Comparison of ENCODE assay signal across 18 cellular contexts in the genomic region with DNA sequence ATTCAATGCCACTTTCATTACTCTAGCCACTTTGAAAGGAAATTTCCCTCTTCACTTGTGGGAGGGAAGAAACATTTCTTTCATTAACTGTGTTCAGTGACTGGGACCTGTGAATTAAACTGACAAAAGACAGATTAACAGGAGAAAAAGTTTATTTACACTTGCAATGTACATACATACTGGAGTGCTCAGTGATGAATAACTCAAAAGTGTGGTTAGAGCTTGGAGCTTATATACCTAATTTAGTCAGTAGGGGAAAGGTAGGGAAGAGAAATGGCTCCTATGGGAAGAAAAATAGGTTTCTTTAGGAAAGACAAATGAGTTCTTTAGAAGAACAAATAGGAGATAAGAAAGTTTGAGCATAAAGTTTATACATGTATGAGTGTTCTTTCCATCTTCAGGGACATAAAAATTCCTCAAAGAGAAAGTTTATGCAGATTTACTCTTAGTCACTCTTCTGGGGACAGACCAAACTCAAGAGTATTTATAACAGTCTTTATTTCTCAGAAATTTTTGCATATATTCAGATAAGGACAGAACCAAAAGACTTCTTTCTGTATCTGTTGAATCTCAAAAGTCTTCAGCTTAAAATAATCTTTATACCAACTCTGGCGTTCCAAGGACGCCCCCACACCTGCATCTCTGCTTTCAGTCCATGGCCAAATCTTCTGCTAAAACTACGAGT.
A peak's percentile ranks its signal among the peaks of the same experiment; 100 is the strongest.
DNase-seq lines count a peak whose midpoint lies in the region; ATAC-seq and TF ChIP-seq lines count a peak whose summit lies in the region.
"Had no signal": no experiment of that assay in that cellular context is flagged by ENCODE, and none has a peak within 500 bp of the region (broad histone marks: within the 10 kb centered on the region; RNA-seq: fewer than 3 reads in every experiment).

No MANE protein-coding gene starts in this region.

- WGBS in stomach, 5 donors = 63 to 85% (median 75%) methylated on average over 3 of the region's 3 CpGs
- WGBS in trophoblast cell (ENCODE audit: extremely low coverage, insufficient coverage, insufficient read length) = no CpG with 5 or more reads among the region's 3 CpGs

- H3K4me3 ChIP-seq in stomach (no peak overlapping the region), trophoblast cell (ENCODE audit: low read depth, low read length) (no peak overlapping the region)

- H3K27ac ChIP-seq in stomach = peak overlapping the region in 3 of 5 donors; percentile 31 to 59 (median 33)
- no peak overlapping the region for H3K27ac ChIP-seq in trophoblast cell (ENCODE audit: low read depth, low read length)

- no peak for TF ChIP-seq POLR2A in stomach (IDR thresholded peaks at IDR 0.05)

- H3K9me3 ChIP-seq in stomach = no peaks in the 10 kb centered on the region
- H3K9me3 ChIP-seq in trophoblast cell (ENCODE audit: insufficient read depth, low read depth, low read length) = no peaks in the 10 kb centered on the region
- H3K9me3 ChIP-seq: Caco-2 had no signal

- no peaks in the 10 kb centered on the region for H3K36me3 ChIP-seq in stomach
- H3K36me3 ChIP-seq in trophoblast cell (ENCODE audit: control insufficient read depth in 1 of 2, insufficient read depth in 2 of 2, low read length in 2 of 2) = no peaks in the 10 kb centered on the region

- H2BK12ac ChIP-seq in trophoblast cell (ENCODE audit: low read length) = no peak overlapping the region

- H3K9ac ChIP-seq in trophoblast cell (ENCODE audit: low read length) = no peak overlapping the region

- H3K23ac ChIP-seq in trophoblast cell (ENCODE audit: low read length) = no peak overlapping the region

- H4K12ac ChIP-seq in trophoblast cell (ENCODE audit: low read depth, low read length) = no peak overlapping the region

- TF ChIP-seq CTCF in stomach (IDR thresholded peaks at IDR 0.05) = no peak

- no peak overlapping the region for H3K14ac ChIP-seq in trophoblast cell (ENCODE audit: low read length)

- H3K4me1 ChIP-seq in stomach (peaks cover 5 to 36% (median 16%) of the 10 kb centered on the region in 4 donors), trophoblast cell (ENCODE audit: control insufficient read depth in 1 of 2, insufficient read depth in 2 of 2, low read length in 2 of 2) (peaks cover 0 to 10% of the 10 kb centered on the region in 2 experiments)

- no peak overlapping the region for H4K8ac ChIP-seq in trophoblast cell (ENCODE audit: low read depth, low read length)

- ATAC-seq in esophagus mucosa (peak; percentile 64), HG03378 (IDR thresholded peaks at IDR 0.05; ENCODE audit: unreplicated experiment) (no peak)
- ATAC-seq: left cardiac atrium had no signal

- H4K91ac ChIP-seq in trophoblast cell (ENCODE audit: low read depth, low read length) = no peak overlapping the region

- H2AK5ac ChIP-seq in trophoblast cell (ENCODE audit: low read length) = no peak overlapping the region

- H3K79me1 ChIP-seq in trophoblast cell (ENCODE audit: low read length) = peaks cover 2% of the 10 kb centered on the region

- TF ChIP-seq EP300 in stomach (IDR thresholded peaks at IDR 0.05) = no peak

- no peaks in the 10 kb centered on the region for H3K79me2 ChIP-seq in trophoblast cell (ENCODE audit: control insufficient read depth, insufficient read depth, low read length, poor library complexity)

- no peak overlapping the region for H3K18ac ChIP-seq in trophoblast cell (ENCODE audit: low read length)

- intact Hi-C loops in stomach (cut with DNase I; ENCODE audit: low total_unique reads) = no loop called here

- H3K4ac ChIP-seq in trophoblast cell (ENCODE audit: low read depth, low read length) = no peak overlapping the region

- DNase-seq in stimulated activated CD4-positive, alpha-beta T cell treated with anti-CD3 and anti-CD28 coated beads, Interleukin-15, amount 100 ng/mL, for 24 hours = peak; percentile 31
- no peak for DNase-seq in stimulated activated CD4-positive, alpha-beta T cell treated with anti-CD3 and anti-CD28 coated beads, Interleukin-4, amount 100 ng/mL, for 1 hour
- peak; percentile 18 for DNase-seq in NCI-H774 (lab: John Stamatoyannopoulos, UW)
- DNase-seq in stomach = no peak
- DNase-seq in iPS-NIHi11 (ENCODE audit: low spot score) = no peak
- no peak for DNase-seq in trophoblast cell
- DNase-seq: activated B cell treated with CpG ODN at 0.5 μM for 24 hours, AML-193, amniotic stem cell, Caco-2, foreskin melanocyte, left cardiac atrium, midbrain, NCI-H1694, NCI-H446, SIG-M5 had no signal

- H3K4me2 ChIP-seq in trophoblast cell (ENCODE audit: low read length) = no peak overlapping the region

- no peaks in the 10 kb centered on the region for H3K27me3 ChIP-seq in stomach
- H3K27me3 ChIP-seq in trophoblast cell (ENCODE audit: insufficient read depth, low read length) = no peaks in the 10 kb centered on the region

- H2BK120ac ChIP-seq in trophoblast cell (ENCODE audit: insufficient read depth, low read length, poor library complexity) = no peak overlapping the region

- H2BK5ac ChIP-seq in trophoblast cell (ENCODE audit: low read depth, low read length, poor library complexity) = no peak overlapping the region

- no peak overlapping the region for H2AFZ ChIP-seq in trophoblast cell (ENCODE audit: insufficient read depth, low read length, poor library complexity)

Comparison
In these comparisons a context has a peak if more than half of its experiments do, and no peak if none do; other contexts are left out.
1. DNase-seq: peak in stimulated activated CD4-positive, alpha-beta T cell treated with anti-CD3 and anti-CD28 coated beads, Interleukin-15, amount 100 ng/mL, for 24 hours (single experiment) and NCI-H774 (single experiment); none in stimulated activated CD4-positive, alpha-beta T cell treated with anti-CD3 and anti-CD28 coated beads, Interleukin-4, amount 100 ng/mL, for 1 hour (single experiment), stomach (single experiment), iPS-NIHi11 (single experiment) and trophoblast cell (0 of 2).